Comparison of ENCODE assay signal across 9 cellular contexts in the genomic region with DNA sequence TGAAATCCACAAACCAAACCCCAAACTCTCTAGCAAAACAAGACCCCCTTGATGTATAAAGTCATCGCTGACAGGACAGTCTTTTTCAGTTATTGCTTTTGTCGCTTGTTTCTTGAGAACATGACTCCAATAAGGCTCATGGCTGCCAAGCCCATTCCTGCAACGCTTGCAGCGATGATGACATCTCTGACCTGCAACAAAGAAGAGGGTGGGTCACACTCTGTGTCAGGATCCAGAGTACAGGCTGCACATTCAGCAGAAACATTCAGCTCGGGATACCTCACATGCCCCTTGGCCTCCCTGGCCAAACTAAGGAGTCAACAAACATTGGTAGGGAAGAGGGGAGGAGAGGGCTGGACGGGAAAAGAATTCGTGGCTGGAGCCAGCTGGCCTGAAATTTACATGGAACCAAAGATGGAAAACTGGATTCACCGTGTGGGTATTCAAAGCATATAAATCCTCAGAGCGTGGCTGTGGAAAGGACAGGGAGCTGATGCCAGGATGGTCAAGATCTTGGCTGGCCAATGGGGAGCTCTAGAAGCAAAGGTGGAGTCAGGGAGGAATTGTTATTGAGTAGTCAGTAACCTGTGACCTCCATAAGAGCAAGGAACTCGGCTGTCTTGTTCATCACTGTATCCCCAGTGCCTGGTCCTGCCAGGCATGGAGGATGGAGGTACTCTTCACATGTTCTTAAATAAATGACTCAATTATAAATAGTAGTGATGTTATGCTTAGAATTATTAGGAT. TPM values are rescaled to one million over a fixed set of nuclear protein-coding genes. Genes with fewer than 3 reads are reported as not detected.
A peak's percentile ranks its signal among the peaks of the same experiment; 100 is the strongest.
DNase-seq lines count a peak whose midpoint lies in the region; ATAC-seq, FAIRE-seq and TF ChIP-seq lines count a peak whose summit lies in the region.
"Had no signal": no experiment of that assay in that cellular context is flagged by ENCODE, and none has a peak within 500 bp of the region (broad histone marks: within the 10 kb centered on the region; RNA-seq: fewer than 3 reads in every experiment).

No MANE protein-coding gene starts in this region.

- H3K36me3 Mint-ChIP-seq in activated T-helper 2 cell treated with anti-CD3 and anti-CD28 coated beads, Interferon-gamma antibody, Interleukin-2, Interleukin-4, amounts not matched to agents 10 μg/mL and 5 μg/mL and 100 μg/mL, durations not matched to agents 14 hours and 24 hours and 36 hours (ENCODE audit: low read depth): peaks cover 10% of the 10 kb centered on the region

- H3K4me3 Mint-ChIP-seq in activated T-helper 2 cell treated with anti-CD3 and anti-CD28 coated beads, Interferon-gamma antibody, Interleukin-2, Interleukin-4, amounts not matched to agents 10 μg/mL and 5 μg/mL and 100 μg/mL, durations not matched to agents 14 hours and 24 hours and 36 hours (ENCODE audit: low read depth): peak overlapping the region; percentile 67

- ATAC-seq in GM18858 (IDR thresholded peaks at IDR 0.05; ENCODE audit: unreplicated experiment): no peak

- DNase-seq in GM12892 (ENCODE audit: insufficient read length) (no peak), islet precursor cell (peak; percentile 49), DMS53 (lab: John Stamatoyannopoulos, UW) (no peak), H7 (no peak), NCI-H2107 treated with DMSO at 0.1 percent for 48 hours (lab: John Stamatoyannopoulos, UW; ENCODE audit: unreplicated experiment) (no peak)
- DNase-seq in activated T-helper 2 cell treated with anti-CD3 and anti-CD28 coated beads, Interferon-gamma antibody, Interleukin-2, Interleukin-4, amounts not matched to agents 10 μg/mL and 5 μg/mL and 100 μg/mL, durations not matched to agents 14 hours and 24 hours and 36 hours (ENCODE audit: low spot score): no peak
- DNase-seq: NCI-H2171 had no signal

- peaks cover 16% of the 10 kb centered on the region for H3K4me1 Mint-ChIP-seq in activated T-helper 2 cell treated with anti-CD3 and anti-CD28 coated beads, Interferon-gamma antibody, Interleukin-2, Interleukin-4, amounts not matched to agents 10 μg/mL and 5 μg/mL and 100 μg/mL, durations not matched to agents 14 hours and 24 hours and 36 hours (ENCODE audit: low read depth)

- peaks cover 11% of the 10 kb centered on the region for H3K36me3 ChIP-seq in H7 (replicated peaks; ENCODE audit: control insufficient read depth, insufficient read depth, low read length)

- peak overlapping the region in 5 of 7 experiments; percentile 7 to 29 (median 15) for H3K4me3 ChIP-seq in skin epidermis
- H3K4me3 ChIP-seq in H7 (ENCODE audit: insufficient read depth, low read depth, low read length): no peak overlapping the region

- TF ChIP-seq POLR2A in GM12892 (IDR thresholded peaks at IDR 0.05; ENCODE audit: low read depth, low read length): no peak

- peaks cover 8% of the 10 kb centered on the region for H3K9me3 Mint-ChIP-seq in activated T-helper 2 cell treated with anti-CD3 and anti-CD28 coated beads, Interferon-gamma antibody, Interleukin-2, Interleukin-4, amounts not matched to agents 10 μg/mL and 5 μg/mL and 100 μg/mL, durations not matched to agents 14 hours and 24 hours and 36 hours

- FAIRE-seq in GM12892 (lab: Jason Lieb, UNC): peak; percentile 74

- H3K27ac ChIP-seq in skin epidermis: peak overlapping the region in 16 of 21 experiments; percentile 6 to 81 (median 46)

- H3K27me3 Mint-ChIP-seq in activated T-helper 2 cell treated with anti-CD3 and anti-CD28 coated beads, Interferon-gamma antibody, Interleukin-2, Interleukin-4, amounts not matched to agents 10 μg/mL and 5 μg/mL and 100 μg/mL, durations not matched to agents 14 hours and 24 hours and 36 hours (ENCODE audit: low read depth): peaks cover 18% of the 10 kb centered on the region

- H3K27me3 ChIP-seq in H7 (ENCODE audit: control insufficient read depth, insufficient read depth, low read length): no peaks in the 10 kb centered on the region

- intact Hi-C loops in activated T-helper 2 cell treated with anti-CD3 and anti-CD28 coated beads, Interferon-gamma antibody, Interleukin-2, Interleukin-4, amounts not matched to agents 10 μg/mL and 5 μg/mL and 100 μg/mL, durations not matched to agents 14 hours and 24 hours and 36 hours (cut with micrococcal nuclease): no loop called here

- H3K27ac Mint-ChIP-seq in activated T-helper 2 cell treated with anti-CD3 and anti-CD28 coated beads, Interferon-gamma antibody, Interleukin-2, Interleukin-4, amounts not matched to agents 10 μg/mL and 5 μg/mL and 100 μg/mL, durations not matched to agents 14 hours and 24 hours and 36 hours: peak overlapping the region; percentile 57

RNA-seq across cellular contexts. Expression of a gene that starts 11.8 kb away (rescaled TPM):
- 13.2 TPM for polyA plus RNA-seq in GM12892 (2012; ENCODE audit: missing spikeins)
- not detected in 2 replicates for total RNA-seq in activated T-helper 2 cell treated with anti-CD3 and anti-CD28 coated beads, Interferon-gamma antibody, Interleukin-2, Interleukin-4, amounts not matched to agents 10 μg/mL and 5 μg/mL and 100 μg/mL, durations not matched to agents 14 hours and 24 hours and 36 hours
- not detected in 2 replicates for total RNA-seq in H7 (2014; rRNA removed; shearing (Covaris generic))

RNA-seq across cellular contexts. Expression of a gene that starts 38.4 kb away (rescaled TPM):
- polyA plus RNA-seq in GM12892 (2012; ENCODE audit: missing spikeins): 28.0 TPM
- 41.4 and 45.7 TPM in 2 replicates for total RNA-seq in activated T-helper 2 cell treated with anti-CD3 and anti-CD28 coated beads, Interferon-gamma antibody, Interleukin-2, Interleukin-4, amounts not matched to agents 10 μg/mL and 5 μg/mL and 100 μg/mL, durations not matched to agents 14 hours and 24 hours and 36 hours
- total RNA-seq in H7 (2014; rRNA removed; shearing (Covaris generic)): 1.1 and 4.1 TPM in 2 replicates

RNA-seq across cellular contexts. Expression of a gene that starts 39.2 kb away (rescaled TPM):
- 8.1 TPM for polyA plus RNA-seq in GM12892 (2012; ENCODE audit: missing spikeins)
- 15.2 and 17.3 TPM in 2 replicates for total RNA-seq in activated T-helper 2 cell treated with anti-CD3 and anti-CD28 coated beads, Interferon-gamma antibody, Interleukin-2, Interleukin-4, amounts not matched to agents 10 μg/mL and 5 μg/mL and 100 μg/mL, durations not matched to agents 14 hours and 24 hours and 36 hours
- 81.5 and 117 TPM in 2 replicates for total RNA-seq in H7 (2014; rRNA removed; shearing (Covaris generic))
